8 cellular contexts compared by ENCODE assay signal in genomic region chr7:23470290-23471089, GRCh38. TPM values are rescaled to one million over a fixed set of nuclear protein-coding genes. Genes with fewer than 3 reads are reported as not detected.
DNase-seq lines count a peak whose midpoint lies in the region; ATAC-seq and TF ChIP-seq lines count a peak whose summit lies in the region.

IGF2BP3 (minus strand) TSS chr7:23470491; CDS start chr7:23470110, 381 bp downstream.

- H3K27me3 ChIP-seq in hepatocyte, result no peaks in the 10 kb centered on the region
- peaks cover 14 to 100% (median 99%) of the 10 kb centered on the region in 7 donors for H3K27me3 ChIP-seq in spleen (replicated peaks in 1 of 7)

- H3K4me2 ChIP-seq in hepatocyte, result peak within 1 kb of the TSS; percentile 93

- no peaks in the 10 kb centered on the region for H3K9me2 ChIP-seq in hepatocyte (replicated peaks; ENCODE audit: insufficient read depth)

- 2% methylated on average over 31 of the region's 33 CpGs for WGBS in hepatocyte (ENCODE audit: low lambda C conversion rate, missing lambda C conversion rate)
- 1 to 4% (median 1%) methylated on average over 33 of the region's 33 CpGs for WGBS in spleen, 5 donors

- H3K36me3 ChIP-seq in hepatocyte (replicated peaks; ENCODE audit: insufficient read depth, low read depth), result no peaks in the 10 kb centered on the region
- no peaks in the 10 kb centered on the region for H3K36me3 ChIP-seq in spleen

- H3K4me3 ChIP-seq in hepatocyte (peak within 1 kb of the TSS; percentile 69), spleen (peak within 1 kb of the TSS; percentile 10 to 66 (median 40))

- CTCF ChIA-PET in activated naive CD4-positive, alpha-beta T cell treated with anti-CD3 and anti-CD28 coated beads for 36 hours (lab: Charles Lee), result interaction anchor here (0.5 to 1.0 kb wide), 3 partner anchors 123 to 313 kb away, joined by 3 read pairs; no protein-coding TSS in a partner anchor

- H3K4me3 Mint-ChIP-seq in activated naive CD4-positive, alpha-beta T cell treated with anti-CD3 and anti-CD28 coated beads for 36 hours, result peak within 1 kb of the TSS; percentile 78

- peaks cover 67% of the 10 kb centered on the region for H3K27me3 Mint-ChIP-seq in activated naive CD4-positive, alpha-beta T cell treated with anti-CD3 and anti-CD28 coated beads for 36 hours (ENCODE audit: low read depth)

- H3K9me3 ChIP-seq in hepatocyte (ENCODE audit: low read depth) (no peaks in the 10 kb centered on the region), spleen (peaks cover 0 to 22% (median 0%) of the 10 kb centered on the region in 8 donors)

- peak within 1 kb of the TSS; percentile 57 for H2AFZ ChIP-seq in hepatocyte

- peak; percentile 99 for DNase-seq in ELF-1 (ENCODE audit: low read depth, low spot score)
- DNase-seq in NCI-H69 (lab: John Stamatoyannopoulos, UW), result peak; percentile 100
- DNase-seq in activated naive CD4-positive, alpha-beta T cell treated with anti-CD3 and anti-CD28 coated beads for 36 hours, result peak; percentile 54
- peak; percentile 94 for DNase-seq in hepatocyte (ENCODE audit: low spot score)
- peak; percentile 58 for DNase-seq in spleen

- no peak for TF ChIP-seq POLR2A in spleen (IDR thresholded peaks at IDR 0.05)

- no peaks in the 10 kb centered on the region for H3K36me3 Mint-ChIP-seq in activated naive CD4-positive, alpha-beta T cell treated with anti-CD3 and anti-CD28 coated beads for 36 hours (ENCODE audit: low read depth)

- peak within 1 kb of the TSS; percentile 61 for H3K27ac Mint-ChIP-seq in activated naive CD4-positive, alpha-beta T cell treated with anti-CD3 and anti-CD28 coated beads for 36 hours

- H3K4me1 ChIP-seq in hepatocyte (ENCODE audit: insufficient read depth) (peaks cover 23% of the 10 kb centered on the region), spleen (peaks cover 41 to 68% (median 59%) of the 10 kb centered on the region in 6 donors)

- H3K4me1 Mint-ChIP-seq in activated naive CD4-positive, alpha-beta T cell treated with anti-CD3 and anti-CD28 coated beads for 36 hours (ENCODE audit: low read depth), result peaks cover 31% of the 10 kb centered on the region

- peak; percentile 17 for ATAC-seq in HG03354 (IDR thresholded peaks at IDR 0.05; ENCODE audit: poor library complexity, severe bottlenecking, unreplicated experiment)
- no peak for ATAC-seq in GM19324 (IDR thresholded peaks at IDR 0.05; ENCODE audit: low FRiP score, unreplicated experiment)
- no peak for ATAC-seq in GM18520 (IDR thresholded peaks at IDR 0.05; ENCODE audit: unreplicated experiment)

- H3K79me2 ChIP-seq in hepatocyte, result peaks cover 54% of the 10 kb centered on the region

- intact Hi-C loops in activated naive CD4-positive, alpha-beta T cell treated with anti-CD3 and anti-CD28 coated beads for 36 hours (cut with micrococcal nuclease), result loop anchor here (1.0 to 10.0 kb wide), 4 partner anchors 97 to 456 kb away; partner anchors contain the start of genes CCDC126, HYCC1 and KLHL7
- intact Hi-C loops in spleen (cut with DNase I; ENCODE audit: low total_unique reads), result no loop called here

- H3K9me3 Mint-ChIP-seq in activated naive CD4-positive, alpha-beta T cell treated with anti-CD3 and anti-CD28 coated beads for 36 hours, result no peaks in the 10 kb centered on the region

- H3K27ac ChIP-seq in hepatocyte (peak within 1 kb of the TSS; percentile 98), spleen (no peak within 1 kb of the TSS)

- peaks cover 11% of the 10 kb centered on the region for H4K20me1 ChIP-seq in hepatocyte (ENCODE audit: insufficient read depth, poor library complexity, severe bottlenecking)

- TF ChIP-seq CTCF in hepatocyte (IDR thresholded peaks at IDR 0.05; ENCODE audit: poor library complexity) (no peak), spleen (IDR thresholded peaks at IDR 0.05 in 8 of 11, conservative IDR thresholded peaks at IDR 0.05 in 3 of 11) (no peak)

RNA-seq across cellular contexts. Expression of gene IGF2BP3, which starts in this region (rescaled TPM):
- total RNA-seq in activated naive CD4-positive, alpha-beta T cell treated with anti-CD3 and anti-CD28 coated beads for 36 hours, result under 1 TPM; 0.29 to 0.54 TPM
- total RNA-seq in hepatocyte, result 73.1 and 75.7 TPM in 2 replicates
- polyA plus RNA-seq in hepatocyte, result 28.9 and 31.1 TPM in 2 replicates
- total RNA-seq in spleen, result 1 to 10 TPM; 1.0 to 6.8 (median 1.7) TPM
- polyA plus RNA-seq in spleen, result 1 to 10 TPM in 1 of 3 donors, under 1 TPM in 2; 0.17 to 2.2 (median 0.22) TPM

Comparison
In these comparisons a context has a peak if more than half of its experiments do, and no peak if none do; other contexts are left out.
1. Peak in DNase-seq in activated naive CD4-positive, alpha-beta T cell treated with anti-CD3 and anti-CD28 coated beads for 36 hours; RNA of the gene not detected or under 1 TPM.